Comparison of ENCODE assay signal across 9 cellular contexts in the genomic region with DNA sequence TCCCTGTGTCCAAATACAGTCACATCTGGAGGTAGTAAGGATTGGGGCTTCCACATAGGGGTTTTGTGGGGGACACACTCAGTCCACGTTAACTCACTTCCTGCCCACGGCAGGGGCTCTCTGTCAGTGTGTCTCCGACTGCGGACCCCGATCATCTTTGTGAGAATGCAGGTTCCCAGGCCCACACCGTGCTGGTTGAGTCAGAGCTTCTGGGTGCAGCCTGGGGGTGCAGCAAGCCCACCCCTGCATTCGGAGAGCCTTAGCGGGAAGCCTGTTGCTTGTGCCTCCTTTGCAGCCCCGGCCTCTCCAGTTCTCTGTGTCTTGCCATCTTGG. TPM values are rescaled to one million over a fixed set of nuclear protein-coding genes. Genes with fewer than 3 reads are reported as not detected.
A peak's percentile ranks its signal among the peaks of the same experiment; 100 is the strongest.
DNase-seq lines count a peak whose midpoint lies in the region; ATAC-seq and TF ChIP-seq lines count a peak whose summit lies in the region.
"Had no signal": no experiment of that assay in that cellular context is flagged by ENCODE, and none has a peak within 500 bp of the region (broad histone marks: within the 10 kb centered on the region; RNA-seq: fewer than 3 reads in every experiment).

No MANE protein-coding gene starts in this region.

- H3K9me3 ChIP-seq in right cardiac atrium (ENCODE audit: control insufficient read depth, low read length) (no peaks in the 10 kb centered on the region), mucosa of stomach (ENCODE audit: control insufficient read depth, low read length) (peaks cover 3% of the 10 kb centered on the region), uterus (no peaks in the 10 kb centered on the region)

- intact Hi-C loops in right cardiac atrium (cut with DNase I): loop anchor here in 1 of 4 donors (10.0 kb wide), 1 partner anchor 1156 kb away; no protein-coding TSS in a partner anchor
- intact Hi-C loops in left ventricle myocardium superior (cut with micrococcal nuclease): no loop called here
- intact Hi-C loops in uterus (cut with DNase I; ENCODE audit: low total_unique reads): no loop called here

- TF ChIP-seq CTCF in uterus (IDR thresholded peaks at IDR 0.05): no peak

- peaks cover 26% of the 10 kb centered on the region for H3K4me1 ChIP-seq in right cardiac atrium (ENCODE audit: control insufficient read depth, insufficient read depth, low read length)
- peaks cover 51% of the 10 kb centered on the region for H3K4me1 ChIP-seq in mucosa of stomach (ENCODE audit: control insufficient read depth, insufficient read depth, low read length)
- H3K4me1 ChIP-seq in uterus: peaks cover 0 to 36% of the 10 kb centered on the region in 2 donors

- H3K9ac ChIP-seq in mucosa of stomach (ENCODE audit: low read length): no peak overlapping the region

- H3K27me3 ChIP-seq in right cardiac atrium (ENCODE audit: control insufficient read depth, insufficient read depth): no peaks in the 10 kb centered on the region
- H3K27me3 ChIP-seq in mucosa of stomach (ENCODE audit: control insufficient read depth, insufficient read depth, low read length): no peaks in the 10 kb centered on the region
- H3K27me3 ChIP-seq in uterus: no peaks in the 10 kb centered on the region

- H3K27me3 Mint-ChIP-seq in activated naive CD8-positive, alpha-beta T cell: no peaks in the 10 kb centered on the region

- H3K27ac Mint-ChIP-seq in activated naive CD8-positive, alpha-beta T cell: peak overlapping the region; percentile 90

- peak overlapping the region; percentile 89 for H3K4me3 Mint-ChIP-seq in activated naive CD8-positive, alpha-beta T cell

- no peak for DNase-seq in right cardiac atrium
- no peak for DNase-seq in left ventricle myocardium superior
- DNase-seq in uterus: no peak
- no peak for DNase-seq in islet precursor cell
- DNase-seq: NCI-H1092 had no signal

- peak overlapping the region; percentile 21 for H3K27ac ChIP-seq in right cardiac atrium (ENCODE audit: low read length)
- peak overlapping the region; percentile 56 to 81 for H3K27ac ChIP-seq in uterus

- H3K4me3 ChIP-seq in right cardiac atrium (ENCODE audit: low read length): no peak overlapping the region
- H3K4me3 ChIP-seq in mucosa of stomach (ENCODE audit: low read length): peak overlapping the region; percentile 25
- H3K4me3 ChIP-seq in uterus: no peak overlapping the region

- H3K4me1 Mint-ChIP-seq in activated naive CD8-positive, alpha-beta T cell (ENCODE audit: low read depth): peaks cover 91% of the 10 kb centered on the region

- H3K36me3 Mint-ChIP-seq in activated naive CD8-positive, alpha-beta T cell: peaks cover 2% of the 10 kb centered on the region

- no peak for TF ChIP-seq POLR2A in uterus (IDR thresholded peaks at IDR 0.05)

- WGBS in right cardiac atrium: 69% methylated on average over 9 of the region's 9 CpGs

- no peaks in the 10 kb centered on the region for H3K9me3 Mint-ChIP-seq in activated naive CD8-positive, alpha-beta T cell (ENCODE audit: low read depth)

- ATAC-seq in right cardiac atrium: no peak
- no peak for ATAC-seq in left ventricle myocardium superior
- ATAC-seq in HG02571 (IDR thresholded peaks at IDR 0.05; ENCODE audit: unreplicated experiment): no peak
- ATAC-seq in GM19324 (IDR thresholded peaks at IDR 0.05; ENCODE audit: low FRiP score, unreplicated experiment): no peak

- H3K36me3 ChIP-seq in mucosa of stomach (ENCODE audit: control insufficient read depth, insufficient read depth, low read length): no peaks in the 10 kb centered on the region
- no peaks in the 10 kb centered on the region for H3K36me3 ChIP-seq in uterus

RNA-seq across cellular contexts. Expression of a gene that starts 28.0 kb away (rescaled TPM):
- 10 to 100 TPM; 18.5 to 32.2 (median 24.2) TPM for total RNA-seq in right cardiac atrium
- 32.0 TPM for polyA plus RNA-seq in right cardiac atrium
- total RNA-seq in left ventricle myocardium superior: 40.5 TPM
- total RNA-seq in uterus: 100 to 1,000 TPM in 1 of 4 donors, 10 to 100 TPM in 3; 11.1 to 122 (median 48.9) TPM
